Comparison of ENCODE assay signal across 8 cellular contexts in the genomic region with DNA sequence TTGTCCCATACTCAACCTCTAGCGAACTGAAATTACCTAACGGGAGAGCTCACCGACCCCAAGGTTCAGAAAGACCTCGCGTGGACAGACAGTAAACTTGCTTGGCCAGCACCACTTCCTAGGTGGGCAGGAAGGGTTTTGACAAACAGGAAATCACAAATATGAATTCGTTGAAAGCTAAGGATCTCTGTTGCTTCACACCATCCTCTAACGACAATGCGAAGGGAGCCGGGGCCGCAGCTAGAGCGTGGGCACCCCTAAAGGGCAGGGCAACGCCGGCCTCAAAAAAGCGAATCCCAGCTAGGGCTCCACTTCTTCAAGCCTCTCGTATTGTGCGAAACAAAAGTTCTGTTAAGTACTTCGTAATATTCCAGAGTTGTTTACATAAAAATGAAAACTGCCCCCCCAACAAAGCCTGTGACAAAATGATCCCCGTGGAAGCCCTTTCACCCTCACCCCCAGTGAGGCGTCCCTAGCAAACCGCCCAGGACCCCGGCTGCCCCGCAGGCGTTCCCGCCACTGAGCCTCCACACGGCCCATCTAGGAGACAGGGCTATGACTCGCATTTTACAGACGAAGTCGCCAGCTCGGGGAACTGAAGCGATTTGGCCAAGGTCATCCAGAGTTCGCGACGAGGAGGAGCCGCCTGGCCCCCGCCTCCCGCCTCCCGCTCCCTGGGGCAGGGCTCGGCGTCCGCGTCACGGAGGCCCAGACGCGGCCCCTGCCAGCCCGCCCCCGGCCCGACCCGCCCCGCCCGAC. TPM values are rescaled to one million over a fixed set of nuclear protein-coding genes. Genes with fewer than 3 reads are reported as not detected.
DNase-seq lines count a peak whose midpoint lies in the region; ATAC-seq, FAIRE-seq and TF ChIP-seq lines count a peak whose summit lies in the region.

No MANE protein-coding gene starts in this region.

- TF ChIP-seq CTCF in A549 (IDR thresholded peaks at IDR 0.05) = no peak

- peak; percentile 88 to 91 for ATAC-seq in A549
- ATAC-seq in GM18511 (IDR thresholded peaks at IDR 0.05; ENCODE audit: unreplicated experiment) = peak; percentile 84
- peak; percentile 59 for ATAC-seq in HG03060 (IDR thresholded peaks at IDR 0.05; ENCODE audit: low read depth, unreplicated experiment)

- H3K27me3 Mint-ChIP-seq in activated CD4-positive, alpha-beta memory T cell treated with anti-CD3 and anti-CD28 coated beads, Interleukin-2, amount 10 ng/mL, durations not matched to agents 7 days and 5 days = peaks cover 8% of the 10 kb centered on the region

- no peak for TF ChIP-seq RAD21 in A549 (conservative IDR thresholded peaks at IDR 0.05 in 1 of 2, IDR thresholded peaks at IDR 0.05 in 1 of 2)

- peak overlapping the region; percentile 94 to 98 for H3K27ac ChIP-seq in A549
- H3K27ac ChIP-seq in ectodermal cell (ENCODE audit: insufficient read depth, low read depth, low read length, poor library complexity, severe bottlenecking) = no peak overlapping the region

- peak overlapping the region; percentile 52 for H3K4me3 ChIP-seq in A549
- H3K4me3 ChIP-seq in ectodermal cell (ENCODE audit: insufficient read depth, low read depth, low read length) = peak overlapping the region; percentile 78

- FAIRE-seq in A549 (lab: Jason Lieb, UNC) = no peak

- peak overlapping the region; percentile 92 for H3K27ac Mint-ChIP-seq in activated CD4-positive, alpha-beta memory T cell treated with anti-CD3 and anti-CD28 coated beads, Interleukin-2, amount 10 ng/mL, durations not matched to agents 7 days and 5 days

- CTCF ChIA-PET in A549 (lab: Yijun Ruan, JAX) = interaction anchor here (0.6 to 3.8 kb wide), 8 partner anchors 29 to 1081 kb away, joined by 3 to 12 read pairs (median 4); partner anchors contain the start of gene CNNM4
- CTCF ChIA-PET in activated CD4-positive, alpha-beta memory T cell treated with anti-CD3 and anti-CD28 coated beads, Interleukin-2, amount 10 ng/mL, durations not matched to agents 7 days and 5 days (lab: Charles Lee) = interaction anchor here (0.8 to 1.9 kb wide), 5 partner anchors 20 to 220 kb away, joined by 3 to 6 read pairs (median 4); partner anchors contain the start of gene ANKRD39

- POLR2A ChIA-PET in A549 (lab: Yijun Ruan, JAX) = interaction anchor here (0.6 to 2.8 kb wide), 16 partner anchors 9 to 231 kb away, joined by 3 to 26 read pairs (median 4); partner anchors contain the start of genes ANKRD39 and CNNM4
- POLR2A ChIA-PET in activated CD4-positive, alpha-beta memory T cell treated with anti-CD3 and anti-CD28 coated beads, Interleukin-2, amount 10 ng/mL, durations not matched to agents 7 days and 5 days (lab: Charles Lee) = interaction anchor here (0.6 to 4.0 kb wide), 22 partner anchors 11 to 429 kb away, joined by 3 to 58 read pairs (median 4); partner anchors contain the start of genes ANKRD39, ARID5A, CNNM4 and LMAN2L

- peaks cover 4% of the 10 kb centered on the region for H3K36me3 ChIP-seq in ectodermal cell (ENCODE audit: control insufficient read depth, insufficient read depth, low read length)

- H3K4me1 ChIP-seq in A549 (peaks cover 34% of the 10 kb centered on the region), ectodermal cell (ENCODE audit: control insufficient read depth, insufficient read depth, low read length) (peaks cover 11% of the 10 kb centered on the region)

- H3K9me3 Mint-ChIP-seq in activated CD4-positive, alpha-beta memory T cell treated with anti-CD3 and anti-CD28 coated beads, Interleukin-2, amount 10 ng/mL, durations not matched to agents 7 days and 5 days = no peaks in the 10 kb centered on the region

- H3K27me3 ChIP-seq in ectodermal cell (ENCODE audit: control insufficient read depth, insufficient read depth, low read length, poor library complexity, severe bottlenecking) = no peaks in the 10 kb centered on the region

- peak overlapping the region; percentile 90 for H3K4me2 ChIP-seq in A549

- peaks cover 34% of the 10 kb centered on the region for H3K36me3 Mint-ChIP-seq in activated CD4-positive, alpha-beta memory T cell treated with anti-CD3 and anti-CD28 coated beads, Interleukin-2, amount 10 ng/mL, durations not matched to agents 7 days and 5 days (ENCODE audit: low read depth)

- no peak; the same call in 1 of the 2 replicates for TF ChIP-seq POLR2A in A549 (IDR thresholded peaks at IDR 0.05; ENCODE audit: low read length)

- peaks cover 44% of the 10 kb centered on the region for H3K4me1 Mint-ChIP-seq in activated CD4-positive, alpha-beta memory T cell treated with anti-CD3 and anti-CD28 coated beads, Interleukin-2, amount 10 ng/mL, durations not matched to agents 7 days and 5 days

- peak overlapping the region; percentile 96 for H3K4me3 Mint-ChIP-seq in activated CD4-positive, alpha-beta memory T cell treated with anti-CD3 and anti-CD28 coated beads, Interleukin-2, amount 10 ng/mL, durations not matched to agents 7 days and 5 days

- TF ChIP-seq EP300 in A549 (IDR thresholded peaks at IDR 0.05) = no peak

- 1% methylated on average over 24 of the region's 50 CpGs for WGBS in A549 (ENCODE audit: missing lambda C conversion rate)
- WGBS in ectodermal cell, 2 experiments = 3% methylated on average over 50 of the region's 50 CpGs

- H3K9me3 ChIP-seq in A549 = no peaks in the 10 kb centered on the region
- H3K9me3 ChIP-seq in ectodermal cell (ENCODE audit: control insufficient read depth, low read length) = no peaks in the 10 kb centered on the region

- DNase-seq in A549 (ENCODE audit: low read depth in 1 of 2, low spot score in 1 of 2) (peak; percentile 47 to 90), NCI-H446 treated with DMSO at 0.1 percent for 48 hours (lab: John Stamatoyannopoulos, UW) (peak; percentile 59), lung microvascular endothelial cell (ENCODE audit: low read depth in 2 of 2) (peak; percentile 80 to 90)
- peak; percentile 87 for DNase-seq in activated CD4-positive, alpha-beta memory T cell treated with anti-CD3 and anti-CD28 coated beads, Interleukin-2, amount 10 ng/mL, durations not matched to agents 7 days and 5 days
- peak; percentile 55 to 61 (median 59) for DNase-seq in stimulated activated CD4-positive, alpha-beta T cell treated with anti-CD3 and anti-CD28 coated beads, TNF-alpha, amount 100 ng/mL, for 4 hours (ENCODE audit: low read depth in 3 of 3)

TF ChIP-seq in A549, 52 proteins besides CTCF, POLR2A, EP300 and RAD21 (continues in another document):
- no peak for TF ChIP-seq NR3C1 (IDR thresholded peaks at IDR 0.05)
- no peak for TF ChIP-seq ZFP36 (IDR thresholded peaks at IDR 0.05; ENCODE audit: borderline replicate concordance, partially characterized antibody)
- TF ChIP-seq POLR2AphosphoS2 (conservative IDR thresholded peaks at IDR 0.05; ENCODE audit: low read length) = no peak
- TF ChIP-seq HOXB5 (CRISPR knock-in tag; IDR thresholded peaks at IDR 0.05) = no peak
- TF ChIP-seq MAZ (IDR thresholded peaks at IDR 0.05; ENCODE audit: borderline replicate concordance, low read depth, low read length) = no peak
- no peak for TF ChIP-seq HMGXB4 (CRISPR knock-in tag; IDR thresholded peaks at IDR 0.05; ENCODE audit: borderline replicate concordance)
- TF ChIP-seq BCL3 (IDR thresholded peaks at IDR 0.05) = no peak
- TF ChIP-seq SREBF2 (IDR thresholded peaks at IDR 0.05) = no peak

RNA-seq across cellular contexts. Expression of gene KANSL3, which starts 0.5 kb away (rescaled TPM):
- polyA plus RNA-seq in A549 (2011; rRNA removed) = 23.0 and 33.1 TPM in 2 replicates
- 17.2 and 21.3 TPM in 2 replicates for polyA plus RNA-seq in A549 (2012; cell fraction: cytosol; rRNA removed)
- polyA plus RNA-seq in A549 (2012; cell fraction: nucleus; rRNA removed) = 54.8 and 76.8 TPM in 2 replicates
- polyA plus RNA-seq in A549 (2017; fragmentation: RNase III; extraction: RNeasy Plus Mini Kit Qiagen cat#74134 plus additional on column Dnase treatment) = 25.2 to 26.7 TPM (median 25.9 TPM) in 3 replicates
- 104 and 122 TPM in 2 replicates for polyA minus RNA-seq in A549 (2011; rRNA and poly(A)+ RNA removed)
- 10 to 100 TPM; 58.2 to 60.9 TPM for total RNA-seq in activated CD4-positive, alpha-beta memory T cell treated with anti-CD3 and anti-CD28 coated beads, Interleukin-2, amount 10 ng/mL, durations not matched to agents 7 days and 5 days
- 51.9 TPM for polyA plus RNA-seq in ectodermal cell (2013, experiment 1 of 4)
- 51.3 TPM for polyA plus RNA-seq in ectodermal cell (2013, experiment 2 of 4)
- polyA plus RNA-seq in ectodermal cell (2013, experiment 3 of 4) = 36.8 TPM
- 43.2 TPM for polyA plus RNA-seq in ectodermal cell (2013, experiment 4 of 4)
- 16.3 and 21.6 TPM in 2 replicates for total RNA-seq in lung microvascular endothelial cell

RNA-seq across cellular contexts. Expression of gene FER1L5, which starts 5.0 kb away (rescaled TPM):
- 0.01 TPM in 2 replicates for polyA plus RNA-seq in A549 (2011; rRNA removed)
- polyA plus RNA-seq in A549 (2012; cell fraction: cytosol; rRNA removed) = 0.01 TPM in 1 of 2 replicates, not detected in the other
- 0.04 TPM in 1 of 2 replicates, not detected in the other for polyA plus RNA-seq in A549 (2012; cell fraction: nucleus; rRNA removed)
- not detected in 3 replicates for polyA plus RNA-seq in A549 (2017; fragmentation: RNase III; extraction: RNeasy Plus Mini Kit Qiagen cat#74134 plus additional on column Dnase treatment)
- polyA minus RNA-seq in A549 (2011; rRNA and poly(A)+ RNA removed) = 0.10 TPM in 1 of 2 replicates, not detected in the other
- not detected for total RNA-seq in activated CD4-positive, alpha-beta memory T cell treated with anti-CD3 and anti-CD28 coated beads, Interleukin-2, amount 10 ng/mL, durations not matched to agents 7 days and 5 days
- 0.35 TPM for polyA plus RNA-seq in ectodermal cell (2013, experiment 1 of 4)
- polyA plus RNA-seq in ectodermal cell (2013, experiment 2 of 4) = 0.87 TPM
- 0.37 TPM for polyA plus RNA-seq in ectodermal cell (2013, experiment 3 of 4)
- 0.53 TPM for polyA plus RNA-seq in ectodermal cell (2013, experiment 4 of 4)
- not detected in 2 replicates for total RNA-seq in lung microvascular endothelial cell
